Comparison of ENCODE assay signal across 1 cellular context in the genomic region with DNA sequence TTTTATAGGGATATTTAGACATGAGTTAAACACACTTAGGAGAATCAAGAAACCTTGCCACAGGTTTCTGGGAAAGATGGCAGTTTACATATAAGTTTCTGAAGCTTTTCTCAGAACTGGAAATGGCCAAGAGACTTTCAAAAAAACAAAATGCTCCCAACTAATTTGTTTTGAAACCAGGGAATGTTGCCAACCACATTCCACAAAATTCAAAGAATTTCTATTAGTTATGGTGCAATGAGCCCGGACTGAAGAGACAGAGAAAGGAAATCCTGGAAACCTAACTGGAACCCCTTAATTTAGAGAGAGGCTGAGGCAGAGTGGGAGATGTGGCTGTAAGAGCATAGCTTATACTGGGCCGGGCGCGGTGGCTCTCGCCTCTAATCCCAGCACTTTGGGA.
TF ChIP-seq lines count a peak whose summit lies in the region.

No MANE protein-coding gene starts in this region.

TF ChIP-seq in SK-N-SH, 30 proteins besides CTCF, POLR2A, EP300 and RAD21 (continued from another document):
- TF ChIP-seq, protein P1, sequence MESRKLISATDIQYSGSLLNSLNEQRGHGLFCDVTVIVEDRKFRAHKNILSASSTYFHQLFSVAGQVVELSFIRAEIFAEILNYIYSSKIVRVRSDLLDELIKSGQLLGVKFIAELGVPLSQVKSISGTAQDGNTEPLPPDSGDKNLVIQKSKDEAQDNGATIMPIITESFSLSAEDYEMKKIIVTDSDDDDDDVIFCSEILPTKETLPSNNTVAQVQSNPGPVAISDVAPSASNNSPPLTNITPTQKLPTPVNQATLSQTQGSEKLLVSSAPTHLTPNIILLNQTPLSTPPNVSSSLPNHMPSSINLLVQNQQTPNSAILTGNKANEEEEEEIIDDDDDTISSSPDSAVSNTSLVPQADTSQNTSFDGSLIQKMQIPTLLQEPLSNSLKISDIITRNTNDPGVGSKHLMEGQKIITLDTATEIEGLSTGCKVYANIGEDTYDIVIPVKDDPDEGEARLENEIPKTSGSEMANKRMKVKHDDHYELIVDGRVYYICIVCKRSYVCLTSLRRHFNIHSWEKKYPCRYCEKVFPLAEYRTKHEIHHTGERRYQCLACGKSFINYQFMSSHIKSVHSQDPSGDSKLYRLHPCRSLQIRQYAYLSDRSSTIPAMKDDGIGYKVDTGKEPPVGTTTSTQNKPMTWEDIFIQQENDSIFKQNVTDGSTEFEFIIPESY (IDR thresholded peaks at IDR 0.05; ENCODE audit: borderline replicate concordance, low read depth), result no peak
- TF ChIP-seq FOXM1 (IDR thresholded peaks at IDR 0.05; ENCODE audit: low read depth), result no peak
- TF ChIP-seq RCOR1 (IDR thresholded peaks at IDR 0.05; ENCODE audit: low read length), result no peak
- TF ChIP-seq TCF12 (IDR thresholded peaks at IDR 0.05), result no peak
- TF ChIP-seq MEF2A (IDR thresholded peaks at IDR 0.05; ENCODE audit: borderline replicate concordance, low read depth), result no peak
- TF ChIP-seq TAF1 (IDR thresholded peaks at IDR 0.05; ENCODE audit: borderline replicate concordance, low read depth, low read length), result no peak
- TF ChIP-seq, protein P2, sequence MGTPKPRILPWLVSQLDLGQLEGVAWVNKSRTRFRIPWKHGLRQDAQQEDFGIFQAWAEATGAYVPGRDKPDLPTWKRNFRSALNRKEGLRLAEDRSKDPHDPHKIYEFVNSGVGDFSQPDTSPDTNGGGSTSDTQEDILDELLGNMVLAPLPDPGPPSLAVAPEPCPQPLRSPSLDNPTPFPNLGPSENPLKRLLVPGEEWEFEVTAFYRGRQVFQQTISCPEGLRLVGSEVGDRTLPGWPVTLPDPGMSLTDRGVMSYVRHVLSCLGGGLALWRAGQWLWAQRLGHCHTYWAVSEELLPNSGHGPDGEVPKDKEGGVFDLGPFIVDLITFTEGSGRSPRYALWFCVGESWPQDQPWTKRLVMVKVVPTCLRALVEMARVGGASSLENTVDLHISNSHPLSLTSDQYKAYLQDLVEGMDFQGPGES (IDR thresholded peaks at IDR 0.05; ENCODE audit: low read depth, low read length), result no peak
- no peak for TF ChIP-seq RFX5 (IDR thresholded peaks at IDR 0.05; ENCODE audit: low read length)
- TF ChIP-seq TEAD4 (IDR thresholded peaks at IDR 0.05; ENCODE audit: borderline replicate concordance, insufficient read depth), result no peak
